In genomic region chr15:37056168-37056893, GRCh38 we compare ENCODE assay signal across 1 cellular context.
TF ChIP-seq lines count a peak whose summit lies in the region.

No MANE protein-coding gene starts in this region.

TF ChIP-seq in K562, 482 proteins besides CTCF, POLR2A, EP300 and RAD21 (continued from another document and continues in another):
- TF ChIP-seq NKRF (IDR thresholded peaks at IDR 0.05; ENCODE audit: borderline replicate concordance): no peak
- no peak for TF ChIP-seq SP2 (IDR thresholded peaks at IDR 0.05; ENCODE audit: extremely low read depth, low read depth, low read length, poor library complexity, severe bottlenecking)
- TF ChIP-seq BRCA1 (IDR thresholded peaks at IDR 0.05): no peak
- TF ChIP-seq BRCA1 (CRISPR knock-in tag; IDR thresholded peaks at IDR 0.05): no peak
- no peak for TF ChIP-seq ZNF77 (CRISPR knock-in tag; IDR thresholded peaks at IDR 0.05)
- no peak for TF ChIP-seq ZNF76 (CRISPR knock-in tag; IDR thresholded peaks at IDR 0.05; ENCODE audit: borderline replicate concordance)
- TF ChIP-seq, protein P1, sequence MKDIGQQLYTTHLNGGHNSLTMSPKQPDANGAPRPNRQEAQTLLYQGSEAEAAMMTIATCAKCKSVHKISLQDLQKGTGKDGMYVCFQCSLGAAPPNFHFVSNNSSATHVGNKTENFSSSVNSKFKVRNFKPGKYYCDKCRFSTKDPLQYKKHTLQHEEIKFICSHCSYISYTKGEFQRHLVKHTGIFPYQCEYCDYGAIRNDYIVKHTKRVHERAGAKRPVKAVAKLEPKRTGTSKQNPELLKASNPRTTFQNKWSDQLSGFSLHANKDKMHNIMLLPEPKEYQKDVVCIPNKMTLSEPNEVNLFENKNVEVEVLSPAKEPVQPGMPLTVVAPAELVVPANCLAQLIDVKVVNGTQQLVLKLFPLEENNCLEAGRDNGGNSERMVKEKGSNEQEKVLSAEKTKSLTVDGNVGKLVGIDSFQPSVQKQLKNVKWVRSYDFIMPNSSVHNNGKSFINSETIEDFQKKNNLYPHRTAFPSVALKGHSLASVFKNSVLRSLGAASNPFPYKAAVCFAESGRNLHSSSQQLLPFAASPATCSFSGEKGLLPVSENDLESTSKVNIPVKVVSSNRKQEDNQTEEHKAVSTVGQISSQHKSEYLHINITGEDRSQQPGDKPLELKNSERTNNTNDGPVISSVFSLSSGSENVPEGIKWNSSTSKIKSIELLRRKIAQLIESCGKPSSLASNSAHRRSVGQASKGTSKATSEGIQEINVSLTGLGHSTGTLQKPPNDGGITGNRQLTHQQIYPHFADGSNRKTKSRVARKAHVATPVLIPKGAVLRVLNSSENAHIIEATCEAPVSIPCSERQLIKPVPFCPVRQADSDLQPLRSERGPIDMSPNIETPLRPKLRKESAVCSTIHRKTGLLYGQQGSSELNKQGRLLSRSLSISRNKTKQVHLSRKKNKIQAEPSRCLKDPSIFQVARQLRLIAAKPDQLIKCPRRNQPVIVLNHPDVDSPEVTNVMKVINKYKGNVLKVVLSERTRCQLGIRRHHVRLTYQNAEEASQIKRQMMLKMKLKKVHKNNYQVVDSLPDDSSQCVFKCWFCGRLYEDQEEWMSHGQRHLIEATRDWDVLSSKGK (CRISPR knock-in tag; IDR thresholded peaks at IDR 0.05): no peak
- TF ChIP-seq SIN3A (IDR thresholded peaks at IDR 0.05; ENCODE audit: borderline replicate concordance in 2 of 2, control insufficient read depth in 1 of 2, low read depth in 2 of 2, low read length in 2 of 2): no peak
- TF ChIP-seq SREBF1 (IDR thresholded peaks at IDR 0.05; ENCODE audit: borderline replicate concordance, low read depth, low read length): no peak
- TF ChIP-seq MEIS2 (IDR thresholded peaks at IDR 0.05; ENCODE audit: partially characterized antibody): peak; percentile 37
- peak; percentile 52; the same call in 1 of the 2 replicates for TF ChIP-seq SMARCE1 (IDR thresholded peaks at IDR 0.05)
- TF ChIP-seq ZNF668 (CRISPR knock-in tag; IDR thresholded peaks at IDR 0.05): no peak
- no peak for TF ChIP-seq ZSCAN32 (CRISPR knock-in tag; IDR thresholded peaks at IDR 0.05)
- no peak for TF ChIP-seq WHSC1 (IDR thresholded peaks at IDR 0.05; ENCODE audit: low read length)
- TF ChIP-seq ZNF316 (IDR thresholded peaks at IDR 0.05): peak; percentile 90
- 0 out of 2 replicates have a peak, but pooled peaks have one; percentile 23 for TF ChIP-seq VEZF1 (CRISPR knock-in tag; IDR thresholded peaks at IDR 0.05)
- TF ChIP-seq KDM2B (CRISPR knock-in tag; IDR thresholded peaks at IDR 0.05): no peak
- TF ChIP-seq RAD51 (IDR thresholded peaks at IDR 0.05; ENCODE audit: borderline replicate concordance, low read depth): no peak
- TF ChIP-seq CEBPG (CRISPR knock-in tag; IDR thresholded peaks at IDR 0.05): no peak
- no peak for TF ChIP-seq CEBPG (tag; conservative IDR thresholded peaks at IDR 0.05 in 1 of 2, IDR thresholded peaks at IDR 0.05 in 1 of 2)
- no peak for TF ChIP-seq MBD2 (IDR thresholded peaks at IDR 0.05; ENCODE audit: borderline replicate concordance, low read depth)
- TF ChIP-seq FOXJ2 (tag; IDR thresholded peaks at IDR 0.05): no peak
- TF ChIP-seq, protein P2, sequence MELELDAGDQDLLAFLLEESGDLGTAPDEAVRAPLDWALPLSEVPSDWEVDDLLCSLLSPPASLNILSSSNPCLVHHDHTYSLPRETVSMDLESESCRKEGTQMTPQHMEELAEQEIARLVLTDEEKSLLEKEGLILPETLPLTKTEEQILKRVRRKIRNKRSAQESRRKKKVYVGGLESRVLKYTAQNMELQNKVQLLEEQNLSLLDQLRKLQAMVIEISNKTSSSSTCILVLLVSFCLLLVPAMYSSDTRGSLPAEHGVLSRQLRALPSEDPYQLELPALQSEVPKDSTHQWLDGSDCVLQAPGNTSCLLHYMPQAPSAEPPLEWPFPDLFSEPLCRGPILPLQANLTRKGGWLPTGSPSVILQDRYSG (tag; conservative IDR thresholded peaks at IDR 0.05; ENCODE audit: low read depth): no peak
- TF ChIP-seq SOX6 (IDR thresholded peaks at IDR 0.05): 0 out of 2 replicates have a peak, but pooled peaks have one; percentile 10
- TF ChIP-seq MCM2 (IDR thresholded peaks at IDR 0.05; ENCODE audit: low read depth): no peak
- no peak for TF ChIP-seq ILK (tag; IDR thresholded peaks at IDR 0.05; ENCODE audit: borderline replicate concordance, low read depth)
- TF ChIP-seq C11orf30 (IDR thresholded peaks at IDR 0.05; ENCODE audit: low read depth): peak; percentile 89
- no peak for TF ChIP-seq PURB (CRISPR knock-in tag; IDR thresholded peaks at IDR 0.05; ENCODE audit: low read depth)
- TF ChIP-seq MEF2A (IDR thresholded peaks at IDR 0.05; ENCODE audit: control insufficient read depth, low read depth, low read length): no peak
- TF ChIP-seq ZBTB5 (IDR thresholded peaks at IDR 0.05): no peak
- TF ChIP-seq, protein P3, sequence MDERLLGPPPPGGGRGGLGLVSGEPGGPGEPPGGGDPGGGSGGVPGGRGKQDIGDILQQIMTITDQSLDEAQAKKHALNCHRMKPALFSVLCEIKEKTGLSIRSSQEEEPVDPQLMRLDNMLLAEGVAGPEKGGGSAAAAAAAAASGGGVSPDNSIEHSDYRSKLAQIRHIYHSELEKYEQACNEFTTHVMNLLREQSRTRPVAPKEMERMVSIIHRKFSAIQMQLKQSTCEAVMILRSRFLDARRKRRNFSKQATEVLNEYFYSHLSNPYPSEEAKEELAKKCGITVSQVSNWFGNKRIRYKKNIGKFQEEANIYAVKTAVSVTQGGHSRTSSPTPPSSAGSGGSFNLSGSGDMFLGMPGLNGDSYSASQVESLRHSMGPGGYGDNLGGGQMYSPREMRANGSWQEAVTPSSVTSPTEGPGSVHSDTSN (CRISPR knock-in tag; IDR thresholded peaks at IDR 0.05; ENCODE audit: low read depth): no peak
- TF ChIP-seq, protein P3 (tag; conservative IDR thresholded peaks at IDR 0.05; ENCODE audit: low read depth): 0 out of 2 replicates have a peak, but pooled peaks have one; percentile 18
- TF ChIP-seq SMARCC2 (IDR thresholded peaks at IDR 0.05; ENCODE audit: low read depth): peak; percentile 56; the same call in 1 of the 2 replicates
- no peak for TF ChIP-seq ZNF146 (CRISPR knock-in tag; IDR thresholded peaks at IDR 0.05; ENCODE audit: unreplicated experiment)
- TF ChIP-seq KDM1A (IDR thresholded peaks at IDR 0.05): 0 out of 4 replicates have a peak, but pooled peaks of 1 of the 2 experiments have one; percentile 18
- TF ChIP-seq TCFL5 (CRISPR knock-in tag; conservative IDR thresholded peaks at IDR 0.05): no peak
- no peak for TF ChIP-seq BDP1 (IDR thresholded peaks at IDR 0.05; ENCODE audit: insufficient read depth, insufficient read length)
- TF ChIP-seq HSF4 (CRISPR knock-in tag; IDR thresholded peaks at IDR 0.05; ENCODE audit: borderline replicate concordance): no peak
- TF ChIP-seq POLR2B (IDR thresholded peaks at IDR 0.05; ENCODE audit: low read depth, partially characterized antibody): no peak
- TF ChIP-seq ZNF551 (CRISPR knock-in tag; IDR thresholded peaks at IDR 0.05): no peak
- TF ChIP-seq MEF2D (tag; conservative IDR thresholded peaks at IDR 0.05; ENCODE audit: low read depth): no peak
- TF ChIP-seq ZNF589 (CRISPR knock-in tag; IDR thresholded peaks at IDR 0.05; ENCODE audit: low read depth): no peak
- no peak for TF ChIP-seq CBX5 (IDR thresholded peaks at IDR 0.05; ENCODE audit: borderline replicate concordance, low read depth)
- no peak for TF ChIP-seq ZNF583 (CRISPR knock-in tag; IDR thresholded peaks at IDR 0.05)
- TF ChIP-seq ZC3H4 (CRISPR knock-in tag; IDR thresholded peaks at IDR 0.05; ENCODE audit: borderline replicate concordance): no peak
- TF ChIP-seq SMAD4 (CRISPR knock-in tag; conservative IDR thresholded peaks at IDR 0.05): no peak
- TF ChIP-seq SLC30A9 (CRISPR knock-in tag; IDR thresholded peaks at IDR 0.05): no peak
- TF ChIP-seq, protein P4, sequence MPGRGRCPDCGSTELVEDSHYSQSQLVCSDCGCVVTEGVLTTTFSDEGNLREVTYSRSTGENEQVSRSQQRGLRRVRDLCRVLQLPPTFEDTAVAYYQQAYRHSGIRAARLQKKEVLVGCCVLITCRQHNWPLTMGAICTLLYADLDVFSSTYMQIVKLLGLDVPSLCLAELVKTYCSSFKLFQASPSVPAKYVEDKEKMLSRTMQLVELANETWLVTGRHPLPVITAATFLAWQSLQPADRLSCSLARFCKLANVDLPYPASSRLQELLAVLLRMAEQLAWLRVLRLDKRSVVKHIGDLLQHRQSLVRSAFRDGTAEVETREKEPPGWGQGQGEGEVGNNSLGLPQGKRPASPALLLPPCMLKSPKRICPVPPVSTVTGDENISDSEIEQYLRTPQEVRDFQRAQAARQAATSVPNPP (IDR thresholded peaks at IDR 0.05; ENCODE audit: borderline replicate concordance, insufficient read depth, insufficient read length): no peak
- TF ChIP-seq RFX1 (IDR thresholded peaks at IDR 0.05): no peak
- TF ChIP-seq, protein P5, sequence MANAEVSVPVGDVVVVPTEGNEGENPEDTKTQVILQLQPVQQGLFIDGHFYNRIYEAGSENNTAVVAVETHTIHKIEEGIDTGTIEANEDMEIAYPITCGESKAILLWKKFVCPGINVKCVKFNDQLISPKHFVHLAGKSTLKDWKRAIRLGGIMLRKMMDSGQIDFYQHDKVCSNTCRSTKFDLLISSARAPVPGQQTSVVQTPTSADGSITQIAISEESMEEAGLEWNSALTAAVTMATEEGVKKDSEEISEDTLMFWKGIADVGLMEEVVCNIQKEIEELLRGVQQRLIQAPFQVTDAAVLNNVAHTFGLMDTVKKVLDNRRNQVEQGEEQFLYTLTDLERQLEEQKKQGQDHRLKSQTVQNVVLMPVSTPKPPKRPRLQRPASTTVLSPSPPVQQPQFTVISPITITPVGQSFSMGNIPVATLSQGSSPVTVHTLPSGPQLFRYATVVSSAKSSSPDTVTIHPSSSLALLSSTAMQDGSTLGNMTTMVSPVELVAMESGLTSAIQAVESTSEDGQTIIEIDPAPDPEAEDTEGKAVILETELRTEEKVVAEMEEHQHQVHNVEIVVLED (CRISPR knock-in tag; IDR thresholded peaks at IDR 0.05): no peak
- no peak for TF ChIP-seq TAF15 (IDR thresholded peaks at IDR 0.05; ENCODE audit: low read depth, low read length)
